16 cellular contexts compared by ENCODE assay signal in the genomic region with DNA sequence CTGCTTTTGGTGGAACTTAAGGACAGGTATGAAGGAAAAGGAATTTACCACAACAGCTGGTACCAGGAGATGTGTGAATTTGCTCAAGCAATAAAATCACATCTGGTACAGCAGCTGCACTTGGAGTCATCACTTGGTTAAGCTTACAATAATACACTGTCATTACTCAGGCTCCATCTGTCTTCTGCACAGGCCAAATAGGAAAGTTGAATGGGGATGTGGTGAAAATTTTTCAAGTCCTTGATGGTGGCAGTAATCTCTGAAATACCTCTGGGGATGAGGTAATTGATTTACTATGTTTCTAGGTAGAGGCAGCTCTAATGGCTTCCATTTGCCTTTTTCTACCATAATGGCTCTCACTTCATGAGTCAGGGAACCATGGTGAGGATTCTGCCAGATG.
"Had no signal": no experiment of that assay in that cellular context is flagged by ENCODE, and none has a peak within 500 bp of the region (broad histone marks: within the 10 kb centered on the region; RNA-seq: fewer than 3 reads in every experiment).

No MANE protein-coding gene starts in this region.

- H3K4me1 ChIP-seq: ascending aorta, prostate gland, suprapubic skin, transverse colon, uterus had no signal

- H3K36me3 ChIP-seq: ascending aorta, prostate gland, suprapubic skin, transverse colon, uterus had no signal

- H3K27ac ChIP-seq: ascending aorta, prostate gland, suprapubic skin, transverse colon, uterus had no signal

- H3K9me3 ChIP-seq: ascending aorta, prostate gland, suprapubic skin, transverse colon, uterus had no signal

- DNase-seq: activated CD4-positive, alpha-beta T cell treated with anti-CD3 and anti-CD28 coated beads, Interleukin-2, amount 10 ng/mL, durations not matched to agents 24 days and 14 days; activated CD8-positive, alpha-beta T cell treated with anti-CD3 and anti-CD28 coated beads for 36 hours; activated naive CD4-positive, alpha-beta T cell treated with anti-CD3 and anti-CD28 coated beads, Interleukin-2, amount 10 ng/mL, durations not matched to agents 7 days and 5 days; activated T-cell treated with anti-CD3 and anti-CD28 coated beads, Interleukin-2, amount 50 U/mL, for 24 hours; effector CD4-positive, alpha-beta T cell; left ventricle myocardium superior; naive thymus-derived CD4-positive, alpha-beta T cell; right cardiac atrium; small intestine; stimulated activated CD4-positive, alpha-beta T cell treated with anti-CD3 and anti-CD28 coated beads, Interleukin-4, amount 100 ng/mL, for 1 hour; stimulated activated naive CD8-positive, alpha-beta T cell treated with anti-CD3 and anti-CD28 coated beads, Interleukin-15, amount 100 ng/mL, for 72 hours; transverse colon; uterus had no signal

- ATAC-seq: activated CD8-positive, alpha-beta T cell treated with anti-CD3 and anti-CD28 coated beads for 36 hours; left ventricle myocardium superior; naive thymus-derived CD4-positive, alpha-beta T cell; right cardiac atrium; stimulated activated naive CD8-positive, alpha-beta T cell treated with anti-CD3 and anti-CD28 coated beads, Interleukin-15, amount 100 ng/mL, for 72 hours had no signal

- H3K4me3 ChIP-seq: ascending aorta, prostate gland, suprapubic skin, transverse colon, uterus had no signal

- H3K27me3 ChIP-seq: ascending aorta, suprapubic skin, transverse colon, uterus had no signal
